17 cellular contexts compared by ENCODE assay signal in genomic region chr14:65937079-65937803, GRCh38.
DNase-seq lines count a peak whose midpoint lies in the region; ATAC-seq and TF ChIP-seq lines count a peak whose summit lies in the region.
"Had no signal": no experiment of that assay in that cellular context is flagged by ENCODE, and none has a peak within 500 bp of the region (broad histone marks: within the 10 kb centered on the region; RNA-seq: fewer than 3 reads in every experiment).

No MANE protein-coding gene starts in this region.

- H3K9me3 Mint-ChIP-seq in activated T-helper 17 cell treated with anti-CD3 and anti-CD28 coated beads, Interleukin-2, amount 50 U/mL, for 72 hours: no peaks in the 10 kb centered on the region
- peaks cover 4% of the 10 kb centered on the region for H3K9me3 Mint-ChIP-seq in natural killer cell treated with Interleukin-12 subunit alpha and Interleukin-12 subunit beta and Interleukin-15 and Interleukin-18, amount 100 ng/mL, for 72 hours

- intact Hi-C loops in aorta (cut with DNase I) (no loop called here), mammary epithelial cell (cut with micrococcal nuclease) (no loop called here), psoas muscle (cut with DNase I) (no loop called here)

- peak; percentile 72 for ATAC-seq in activated T-helper 17 cell treated with anti-CD3 and anti-CD28 coated beads, Interleukin-2, amount 50 U/mL, for 72 hours (replicated peaks)
- no peak for ATAC-seq in natural killer cell treated with Interleukin-12 subunit alpha and Interleukin-12 subunit beta and Interleukin-15 and Interleukin-18, amount 100 ng/mL, for 72 hours
- ATAC-seq in aorta (ENCODE audit: low FRiP score) (no peak), psoas muscle (no peak)
- ATAC-seq: pancreas, SK-N-SH treated with all-trans-retinoic acid at 6 μM for 48 hours had no signal

- WGBS in aorta, 2 donors: 79% methylated on average over 7 of the region's 7 CpGs
- 83% methylated on average over 7 of the region's 7 CpGs for WGBS in mammary epithelial cell (ENCODE audit: low coverage, missing lambda C conversion rate)
- whole genome bisulfite sequencing in psoas muscle, 3 donors: 82 to 89% (median 88%) methylated on average over 7 of the region's 7 CpGs

- DNase-seq in CMK (ENCODE audit: low read depth) (peak; percentile 35), aorta (no peak), mammary epithelial cell (no peak), psoas muscle (no peak)
- no peak for DNase-seq in natural killer cell treated with Interleukin-12 subunit alpha and Interleukin-12 subunit beta and Interleukin-15 and Interleukin-18, amount 100 ng/mL, for 72 hours (ENCODE audit: low spot score)
- DNase-seq: adrenal gland; esophagus squamous epithelium; NCI-H2171 treated with DMSO at 0.1 percent for 48 hours; NCI-H82; pancreas; stimulated activated CD4-positive, alpha-beta T cell treated with anti-CD3 and anti-CD28 coated beads, Interleukin-4, amount 100 ng/mL, for 1 hour; testis had no signal

- TF ChIP-seq CTCF in mammary epithelial cell (conservative IDR thresholded peaks at IDR 0.05 in 1 of 2, IDR thresholded peaks at IDR 0.05 in 1 of 2; ENCODE audit: extremely low read depth in 1 of 2, insufficient read depth in 1 of 2, low read depth in 1 of 2, low read length in 2 of 2): no peak
- TF ChIP-seq CTCF in psoas muscle (IDR thresholded peaks at IDR 0.05): no peak

- H3K4me1 ChIP-seq in aorta (ENCODE audit: control insufficient read depth in 1 of 2, insufficient read depth in 2 of 2, low read length in 2 of 2): no peaks in the 10 kb centered on the region
- H3K4me1 ChIP-seq in mammary epithelial cell (ENCODE audit: insufficient read depth, low read length): no peaks in the 10 kb centered on the region
- H3K4me1 ChIP-seq in psoas muscle: no peaks in the 10 kb centered on the region
- H3K4me1 ChIP-seq: adrenal gland, esophagus squamous epithelium, pancreas, testis had no signal

- no peak overlapping the region for H3K9ac ChIP-seq in mammary epithelial cell (ENCODE audit: insufficient read depth, low read length)
- H3K9ac ChIP-seq: KMS-11 had no signal

- H3K9me3 ChIP-seq in KOPT-K1 (ENCODE audit: insufficient read depth, low read length, poor library complexity, severe bottlenecking) (peaks cover 8% of the 10 kb centered on the region), aorta (ENCODE audit: control insufficient read depth, low read length) (no peaks in the 10 kb centered on the region), mammary epithelial cell (replicated peaks; ENCODE audit: insufficient read depth, low read length) (no peaks in the 10 kb centered on the region), psoas muscle (no peaks in the 10 kb centered on the region)
- H3K9me3 ChIP-seq: adrenal gland, esophagus squamous epithelium, pancreas, testis had no signal

- H3K4me2 ChIP-seq in mammary epithelial cell (ENCODE audit: insufficient read depth, low read depth, low read length): no peak overlapping the region
- H3K4me2 ChIP-seq: KMS-11 had no signal

- H3K27me3 ChIP-seq in aorta (ENCODE audit: control insufficient read depth in 1 of 2, insufficient read depth in 2 of 2, low read length in 1 of 2) (no peaks in the 10 kb centered on the region), mammary epithelial cell (ENCODE audit: insufficient read depth, low read length) (peaks cover 3% of the 10 kb centered on the region), psoas muscle (ENCODE audit: insufficient read depth in 3 of 3, low read length in 2 of 3) (no peaks in the 10 kb centered on the region)
- H3K27me3 ChIP-seq: adrenal gland, esophagus squamous epithelium, pancreas, testis had no signal

- H3K27me3 Mint-ChIP-seq in activated T-helper 17 cell treated with anti-CD3 and anti-CD28 coated beads, Interleukin-2, amount 50 U/mL, for 72 hours: no peaks in the 10 kb centered on the region
- H3K27me3 Mint-ChIP-seq in natural killer cell treated with Interleukin-12 subunit alpha and Interleukin-12 subunit beta and Interleukin-15 and Interleukin-18, amount 100 ng/mL, for 72 hours: no peaks in the 10 kb centered on the region

- H3K27ac ChIP-seq in KOPT-K1 (ENCODE audit: low read depth, low read length, poor library complexity, severe bottlenecking): peak overlapping the region; percentile 54
- H3K27ac ChIP-seq in aorta (ENCODE audit: low read depth in 1 of 2, low read length in 2 of 2): no peak overlapping the region
- no peak overlapping the region for H3K27ac ChIP-seq in mammary epithelial cell (ENCODE audit: insufficient read depth, low read depth, low read length)
- H3K27ac ChIP-seq in psoas muscle: no peak overlapping the region
- H3K27ac ChIP-seq: adrenal gland, esophagus squamous epithelium, KMS-11, pancreas, testis had no signal

- H2AFZ ChIP-seq in mammary epithelial cell (ENCODE audit: low read depth, low read length): no peak overlapping the region

- in situ Hi-C loops in mammary epithelial cell (cut with MboI; ENCODE audit: low sequenced_read_pairs in 2 of 2): no loop called here

- H4K20me1 ChIP-seq in mammary epithelial cell (ENCODE audit: insufficient read depth, low read length): no peaks in the 10 kb centered on the region

- no TSS peak for BruUV-seq in mammary epithelial cell (replicated peaks; lab: Mats Ljungman, UMichigan)

- peak overlapping the region; percentile 67 for H3K4me3 Mint-ChIP-seq in activated T-helper 17 cell treated with anti-CD3 and anti-CD28 coated beads, Interleukin-2, amount 50 U/mL, for 72 hours
- peak overlapping the region; percentile 79 for H3K4me3 Mint-ChIP-seq in natural killer cell treated with Interleukin-12 subunit alpha and Interleukin-12 subunit beta and Interleukin-15 and Interleukin-18, amount 100 ng/mL, for 72 hours
- H3K4me3 Mint-ChIP-seq: B cell had no signal

- dilution Hi-C loops in mammary epithelial cell (cut with HindIII; ENCODE audit: low sequenced_read_pairs): no loop called here

- peaks cover 23% of the 10 kb centered on the region for H3K4me1 Mint-ChIP-seq in activated T-helper 17 cell treated with anti-CD3 and anti-CD28 coated beads, Interleukin-2, amount 50 U/mL, for 72 hours
- peaks cover 36% of the 10 kb centered on the region in 2 donors for H3K4me1 Mint-ChIP-seq in natural killer cell treated with Interleukin-12 subunit alpha and Interleukin-12 subunit beta and Interleukin-15 and Interleukin-18, amount 100 ng/mL, for 72 hours (ENCODE audit: low read depth in 2 of 2)
- H3K4me1 Mint-ChIP-seq: B cell had no signal

- H3K4me3 ChIP-seq in aorta (ENCODE audit: low read length in 2 of 2): no peak overlapping the region
- H3K4me3 ChIP-seq in mammary epithelial cell (replicated peaks in 1 of 3; ENCODE audit: insufficient read depth in 1 of 3, low read depth in 2 of 3, low read length in 3 of 3): no peak overlapping the region
- no peak overlapping the region for H3K4me3 ChIP-seq in psoas muscle
- H3K4me3 ChIP-seq: adrenal gland, esophagus squamous epithelium, pancreas, testis had no signal

- CTCF ChIA-PET in mammary epithelial cell (lab: Charles Lee; ENCODE audit: low non-redundant PET): no interaction called here

- H3K36me3 Mint-ChIP-seq in activated T-helper 17 cell treated with anti-CD3 and anti-CD28 coated beads, Interleukin-2, amount 50 U/mL, for 72 hours (ENCODE audit: low read depth): no peaks in the 10 kb centered on the region
- H3K36me3 Mint-ChIP-seq in natural killer cell treated with Interleukin-12 subunit alpha and Interleukin-12 subunit beta and Interleukin-15 and Interleukin-18, amount 100 ng/mL, for 72 hours: peaks cover 18% of the 10 kb centered on the region

- H3K27ac Mint-ChIP-seq in activated T-helper 17 cell treated with anti-CD3 and anti-CD28 coated beads, Interleukin-2, amount 50 U/mL, for 72 hours: peak overlapping the region; percentile 69
- peak overlapping the region; percentile 77 to 92 for H3K27ac Mint-ChIP-seq in natural killer cell treated with Interleukin-12 subunit alpha and Interleukin-12 subunit beta and Interleukin-15 and Interleukin-18, amount 100 ng/mL, for 72 hours
- H3K27ac Mint-ChIP-seq: B cell had no signal

- H3K79me2 ChIP-seq in mammary epithelial cell (ENCODE audit: insufficient read depth, low read length): no peaks in the 10 kb centered on the region

- H3K36me3 ChIP-seq in KOPT-K1 (ENCODE audit: insufficient read depth, low read length): no peaks in the 10 kb centered on the region
- H3K36me3 ChIP-seq in aorta (ENCODE audit: control insufficient read depth in 1 of 2, insufficient read depth in 2 of 2, low read length in 1 of 2): no peaks in the 10 kb centered on the region
- H3K36me3 ChIP-seq in mammary epithelial cell (ENCODE audit: insufficient read depth, low read length): no peaks in the 10 kb centered on the region
- no peaks in the 10 kb centered on the region for H3K36me3 ChIP-seq in psoas muscle (ENCODE audit: insufficient read depth in 1 of 2, low read depth in 1 of 2)
- H3K36me3 ChIP-seq: adrenal gland, esophagus squamous epithelium, pancreas had no signal
